1 cellular context compared by ENCODE assay signal in genomic region chr1:160205242-160205973, GRCh38.
TF ChIP-seq lines count a peak whose summit lies in the region.

TSS of gene PEA15 (plus strand) at chr1:160205384. CDS start at chr1:160211545, 6,161 bp downstream.

TF ChIP-seq in WTC11, 78 proteins besides CTCF, POLR2A, EP300 and RAD21 (continued from another document):
- no peak for TF ChIP-seq ZNF532 (CRISPR knock-in tag; IDR thresholded peaks at IDR 0.05; ENCODE audit: borderline replicate concordance)
- no peak for TF ChIP-seq IRF2 (CRISPR knock-in tag; IDR thresholded peaks at IDR 0.05; ENCODE audit: borderline replicate concordance, low read depth)
- TF ChIP-seq ZSCAN18 (CRISPR knock-in tag; IDR thresholded peaks at IDR 0.05) = no peak
- no peak; the same call in 1 of the 2 replicates for TF ChIP-seq MAX (CRISPR knock-in tag; IDR thresholded peaks at IDR 0.05)
- TF ChIP-seq CBFB (CRISPR knock-in tag; IDR thresholded peaks at IDR 0.05; ENCODE audit: low read depth) = no peak
- TF ChIP-seq TEAD4 (CRISPR knock-in tag; IDR thresholded peaks at IDR 0.05) = no peak
- TF ChIP-seq SP1 (CRISPR knock-in tag; conservative IDR thresholded peaks at IDR 0.05) = peak; percentile 75
- TF ChIP-seq RELA (CRISPR knock-in tag; IDR thresholded peaks at IDR 0.05; ENCODE audit: borderline replicate concordance) = no peak
- no peak for TF ChIP-seq FOXP4 (CRISPR knock-in tag; IDR thresholded peaks at IDR 0.05)
